ENCODE assay signal across 9 cellular contexts in genomic region chr6:37052027-37052628, GRCh38. TPM values are rescaled to one million over a fixed set of nuclear protein-coding genes. Genes with fewer than 3 reads are reported as not detected.
DNase-seq lines count a peak whose midpoint lies in the region; ATAC-seq lines count a peak whose summit lies in the region.
"Had no signal": no experiment of that assay in that cellular context is flagged by ENCODE, and none has a peak within 500 bp of the region (broad histone marks: within the 10 kb centered on the region; RNA-seq: fewer than 3 reads in every experiment).

No MANE protein-coding gene starts in this region.

- no peaks in the 10 kb centered on the region for H3K9me3 Mint-ChIP-seq in activated T-helper 2 cell treated with anti-CD3 and anti-CD28 coated beads, Interferon-gamma antibody, Interleukin-2, Interleukin-4, amounts not matched to agents 10 μg/mL and 5 μg/mL and 100 μg/mL, durations not matched to agents 14 hours and 24 hours and 36 hours
- no peaks in the 10 kb centered on the region for H3K9me3 Mint-ChIP-seq in natural killer cell treated with Interleukin-12 subunit alpha and Interleukin-12 subunit beta and Interleukin-15 and Interleukin-18, amount 100 ng/mL, for 72 hours

- H3K36me3 ChIP-seq in KOPT-K1 (ENCODE audit: insufficient read depth, low read length): no peaks in the 10 kb centered on the region

- intact Hi-C loops in activated T-helper 2 cell treated with anti-CD3 and anti-CD28 coated beads, Interferon-gamma antibody, Interleukin-2, Interleukin-4, amounts not matched to agents 10 μg/mL and 5 μg/mL and 100 μg/mL, durations not matched to agents 14 hours and 24 hours and 36 hours (cut with micrococcal nuclease): loop anchor here (5.0 kb wide), 2 partner anchors 35 to 50 kb away; no protein-coding TSS in a partner anchor

- DNase-seq in NCI-H82 (lab: John Stamatoyannopoulos, UW): peak; percentile 42
- DNase-seq in NCI-H82 treated with DMSO at 0.1 percent for 48 hours (lab: John Stamatoyannopoulos, UW; ENCODE audit: unreplicated experiment): no peak
- DNase-seq in activated T-helper 2 cell treated with anti-CD3 and anti-CD28 coated beads, Interferon-gamma antibody, Interleukin-2, Interleukin-4, amounts not matched to agents 10 μg/mL and 5 μg/mL and 100 μg/mL, durations not matched to agents 14 hours and 24 hours and 36 hours (ENCODE audit: low spot score): no peak
- no peak for DNase-seq in natural killer cell treated with Interleukin-12 subunit alpha and Interleukin-12 subunit beta and Interleukin-15 and Interleukin-18, amount 100 ng/mL, for 72 hours (ENCODE audit: low spot score)
- DNase-seq in NCI-H2081 treated with DMSO at 0.1 percent for 48 hours (lab: John Stamatoyannopoulos, UW): no peak
- DNase-seq in pons (ENCODE audit: low spot score): no peak

- H3K9me3 ChIP-seq in KOPT-K1 (ENCODE audit: insufficient read depth, low read length, poor library complexity, severe bottlenecking): no peaks in the 10 kb centered on the region

- peak overlapping the region; percentile 99 for H3K27ac Mint-ChIP-seq in activated T-helper 2 cell treated with anti-CD3 and anti-CD28 coated beads, Interferon-gamma antibody, Interleukin-2, Interleukin-4, amounts not matched to agents 10 μg/mL and 5 μg/mL and 100 μg/mL, durations not matched to agents 14 hours and 24 hours and 36 hours
- peak overlapping the region; percentile 98 to 100 for H3K27ac Mint-ChIP-seq in natural killer cell treated with Interleukin-12 subunit alpha and Interleukin-12 subunit beta and Interleukin-15 and Interleukin-18, amount 100 ng/mL, for 72 hours

- no peaks in the 10 kb centered on the region for H3K27me3 Mint-ChIP-seq in activated T-helper 2 cell treated with anti-CD3 and anti-CD28 coated beads, Interferon-gamma antibody, Interleukin-2, Interleukin-4, amounts not matched to agents 10 μg/mL and 5 μg/mL and 100 μg/mL, durations not matched to agents 14 hours and 24 hours and 36 hours (ENCODE audit: low read depth)
- no peaks in the 10 kb centered on the region for H3K27me3 Mint-ChIP-seq in natural killer cell treated with Interleukin-12 subunit alpha and Interleukin-12 subunit beta and Interleukin-15 and Interleukin-18, amount 100 ng/mL, for 72 hours

- H3K4me3 Mint-ChIP-seq in activated T-helper 2 cell treated with anti-CD3 and anti-CD28 coated beads, Interferon-gamma antibody, Interleukin-2, Interleukin-4, amounts not matched to agents 10 μg/mL and 5 μg/mL and 100 μg/mL, durations not matched to agents 14 hours and 24 hours and 36 hours (ENCODE audit: low read depth): peak overlapping the region; percentile 47
- peak overlapping the region; percentile 98 for H3K4me3 Mint-ChIP-seq in natural killer cell treated with Interleukin-12 subunit alpha and Interleukin-12 subunit beta and Interleukin-15 and Interleukin-18, amount 100 ng/mL, for 72 hours

- peaks cover 50% of the 10 kb centered on the region for H3K4me1 Mint-ChIP-seq in activated T-helper 2 cell treated with anti-CD3 and anti-CD28 coated beads, Interferon-gamma antibody, Interleukin-2, Interleukin-4, amounts not matched to agents 10 μg/mL and 5 μg/mL and 100 μg/mL, durations not matched to agents 14 hours and 24 hours and 36 hours (ENCODE audit: low read depth)
- H3K4me1 Mint-ChIP-seq in natural killer cell treated with Interleukin-12 subunit alpha and Interleukin-12 subunit beta and Interleukin-15 and Interleukin-18, amount 100 ng/mL, for 72 hours (ENCODE audit: low read depth in 2 of 2): peaks cover 57 to 61% of the 10 kb centered on the region in 2 donors

- ATAC-seq in natural killer cell treated with Interleukin-12 subunit alpha and Interleukin-12 subunit beta and Interleukin-15 and Interleukin-18, amount 100 ng/mL, for 72 hours: peak; percentile 3 to 5
- no peak for ATAC-seq in GM21528 (IDR thresholded peaks at IDR 0.05; ENCODE audit: low FRiP score, unreplicated experiment)

- H3K36me3 Mint-ChIP-seq in activated T-helper 2 cell treated with anti-CD3 and anti-CD28 coated beads, Interferon-gamma antibody, Interleukin-2, Interleukin-4, amounts not matched to agents 10 μg/mL and 5 μg/mL and 100 μg/mL, durations not matched to agents 14 hours and 24 hours and 36 hours (ENCODE audit: low read depth): no peaks in the 10 kb centered on the region
- H3K36me3 Mint-ChIP-seq in natural killer cell treated with Interleukin-12 subunit alpha and Interleukin-12 subunit beta and Interleukin-15 and Interleukin-18, amount 100 ng/mL, for 72 hours: peaks cover 7% of the 10 kb centered on the region

- peak overlapping the region; percentile 99 for H3K27ac ChIP-seq in KOPT-K1 (ENCODE audit: low read depth, low read length, poor library complexity, severe bottlenecking)

RNA-seq across cellular contexts. Expression of gene FGD2, which starts 46.7 kb away (rescaled TPM):
- 0.64 and 0.87 TPM in 2 replicates for total RNA-seq in activated T-helper 2 cell treated with anti-CD3 and anti-CD28 coated beads, Interferon-gamma antibody, Interleukin-2, Interleukin-4, amounts not matched to agents 10 μg/mL and 5 μg/mL and 100 μg/mL, durations not matched to agents 14 hours and 24 hours and 36 hours
- 1 to 10 TPM; 9.1 to 9.3 TPM for total RNA-seq in natural killer cell treated with Interleukin-12 subunit alpha and Interleukin-12 subunit beta and Interleukin-15 and Interleukin-18, amount 100 ng/mL, for 72 hours
- total RNA-seq: RPMI7951 had no signal
